Comparison of ENCODE assay signal across 20 cellular contexts in the genomic region with DNA sequence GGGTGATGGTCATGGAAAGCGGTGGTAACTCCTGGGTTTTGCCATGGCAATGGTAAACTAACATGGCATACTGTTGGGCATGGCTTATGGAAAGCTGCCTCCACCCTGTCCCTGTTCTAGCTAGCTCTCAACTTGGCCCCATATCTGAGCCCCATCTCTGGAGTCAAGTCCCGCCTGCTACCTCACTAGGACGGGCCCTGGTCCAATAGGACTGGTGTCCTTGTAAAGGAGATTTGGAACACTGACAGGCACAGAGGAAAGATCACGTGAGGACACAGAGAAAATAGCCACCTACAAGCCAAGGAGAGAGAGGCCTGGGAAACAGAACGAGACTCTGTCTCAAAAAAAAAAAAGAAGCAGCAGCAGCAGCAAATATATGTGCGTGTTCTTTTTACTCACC. TPM values are rescaled to one million over a fixed set of nuclear protein-coding genes. Genes with fewer than 3 reads are reported as not detected.
A peak's percentile ranks its signal among the peaks of the same experiment; 100 is the strongest.
DNase-seq lines count a peak whose midpoint lies in the region; ATAC-seq, FAIRE-seq and TF ChIP-seq lines count a peak whose summit lies in the region.
"Had no signal": no experiment of that assay in that cellular context is flagged by ENCODE, and none has a peak within 500 bp of the region (broad histone marks: within the 10 kb centered on the region; RNA-seq: fewer than 3 reads in every experiment).

No MANE protein-coding gene starts in this region.

- BruUV-seq in K562 (replicated peaks; lab: Mats Ljungman, UMichigan), result no TSS peak

- no peaks in the 10 kb centered on the region for H3K27me3 ChIP-seq in right atrium auricular region
- no peaks in the 10 kb centered on the region for H3K27me3 ChIP-seq in K562 (ENCODE audit: control insufficient read depth in 2 of 2, insufficient read depth in 2 of 2, low read length in 2 of 2)

- H3K36me3 ChIP-seq in right atrium auricular region (no peaks in the 10 kb centered on the region), K562 (ENCODE audit: control insufficient read depth, insufficient read depth, low read length) (no peaks in the 10 kb centered on the region)

- no peak for TF ChIP-seq EP300 in K562 (IDR thresholded peaks at IDR 0.05; ENCODE audit: low read length)

- no peaks in the 10 kb centered on the region for H3K4me1 ChIP-seq in right atrium auricular region
- H3K4me1 ChIP-seq in K562 (replicated peaks in 1 of 2; ENCODE audit: control insufficient read depth in 2 of 2, insufficient read depth in 2 of 2, low read length in 2 of 2), result no peaks in the 10 kb centered on the region
- H3K4me1 ChIP-seq: Caco-2 had no signal

- H3K9ac ChIP-seq in K562 (ENCODE audit: insufficient read depth in 1 of 2, low read depth in 2 of 2, low read length in 2 of 2), result no peak overlapping the region

- intact Hi-C loops in Right ventricle myocardium inferior (cut with DNase I) (no loop called here), K562 (cut with micrococcal nuclease) (no loop called here), left ventricle myocardium superior (cut with micrococcal nuclease) (no loop called here)

- in situ Hi-C loops in K562 (cut with MboI), result no loop called here

- H3K27ac ChIP-seq in right atrium auricular region, result no peak overlapping the region
- H3K27ac ChIP-seq in K562 (ENCODE audit: extremely low read depth, low read depth, low read length), result no peak overlapping the region
- H3K27ac ChIP-seq: 22Rv1, A549, C4-2B had no signal

- no peak for FAIRE-seq in K562 (lab: Jason Lieb, UNC)
- FAIRE-seq: A549, D721Med, GM12892, GM18507, HTR-8/SVneo had no signal

- H3K79me2 ChIP-seq in K562 (ENCODE audit: control insufficient read depth, insufficient read depth, low read length), result no peaks in the 10 kb centered on the region

- H3K4me3 ChIP-seq in right atrium auricular region (no peak overlapping the region), K562 (no peak overlapping the region)
- H3K4me3 ChIP-seq: A549 had no signal

- H3K9me1 ChIP-seq in K562 (ENCODE audit: control insufficient read depth, insufficient read depth, low read length), result no peaks in the 10 kb centered on the region

- TF ChIP-seq CTCF in right atrium auricular region (IDR thresholded peaks at IDR 0.05) (no peak), K562 (IDR thresholded peaks at IDR 0.05 in 2 of 3, conservative IDR thresholded peaks at IDR 0.05 in 1 of 3; ENCODE audit: insufficient read depth in 2 of 3, low read depth in 1 of 3, low read length in 3 of 3) (no peak)

- no peaks in the 10 kb centered on the region for H4K20me1 ChIP-seq in K562 (replicated peaks; ENCODE audit: control insufficient read depth, insufficient read depth, low read length)

- TF ChIP-seq POLR2A in K562 (conservative IDR thresholded peaks at IDR 0.05), result no peak

- 37% methylated on average over 5 of the region's 6 CpGs for WGBS in K562 (ENCODE audit: insufficient coverage, low coverage, missing lambda C conversion rate)

- CTCF ChIA-PET in K562 (lab: Yijun Ruan, JAX; ENCODE audit: low intra/inter-chr PET ratio), result no interaction called here

- no peak overlapping the region for H2AFZ ChIP-seq in K562 (ENCODE audit: low read depth, low read length)

- DNase-seq in Right ventricle myocardium inferior (ENCODE audit: missing footprints) (no peak), right atrium auricular region (ENCODE audit: low spot score) (no peak), K562 (ENCODE audit: extremely low read depth in 1 of 4, low spot score in 3 of 4) (no peak), left ventricle myocardium superior (peak; percentile 49), NK-92 (lab: John Stamatoyannopoulos, UW; ENCODE audit: unreplicated experiment) (no peak), OCI-M2 (lab: John Stamatoyannopoulos, UW; ENCODE audit: unreplicated experiment) (no peak)
- DNase-seq: AML-193; Caco-2; CD4-positive, alpha-beta T cell; GDM1; GOT3; H7 had no signal

- TF ChIP-seq RAD21 in K562 (CRISPR knock-in tag; conservative IDR thresholded peaks at IDR 0.05 in 1 of 2, IDR thresholded peaks at IDR 0.05 in 1 of 2), result no peak

- peak; percentile 70 for ATAC-seq in Right ventricle myocardium inferior
- ATAC-seq in K562, result no peak
- ATAC-seq in left ventricle myocardium superior, result peak; percentile 94
- ATAC-seq in GM21717 (IDR thresholded peaks at IDR 0.05; ENCODE audit: unreplicated experiment), result no peak
- ATAC-seq: A549 had no signal

- POLR2A ChIA-PET in K562 (lab: Yijun Ruan, JAX), result no interaction called here

- no peak overlapping the region for H3K4me2 ChIP-seq in K562 (ENCODE audit: insufficient read depth, low read length)
- H3K4me2 ChIP-seq: A549 had no signal

- H3K9me3 ChIP-seq in right atrium auricular region (peaks cover 0 to 12% of the 10 kb centered on the region in 2 donors), K562 (replicated peaks; ENCODE audit: control insufficient read depth, insufficient read depth, low read depth, low read length) (no peaks in the 10 kb centered on the region)
- H3K9me3 ChIP-seq: Caco-2 had no signal

TF ChIP-seq in K562, 482 proteins besides CTCF, POLR2A, EP300 and RAD21:
- TF ChIP-seq WHSC1 (IDR thresholded peaks at IDR 0.05; ENCODE audit: low read length), result no peak
- TF ChIP-seq, protein P1, sequence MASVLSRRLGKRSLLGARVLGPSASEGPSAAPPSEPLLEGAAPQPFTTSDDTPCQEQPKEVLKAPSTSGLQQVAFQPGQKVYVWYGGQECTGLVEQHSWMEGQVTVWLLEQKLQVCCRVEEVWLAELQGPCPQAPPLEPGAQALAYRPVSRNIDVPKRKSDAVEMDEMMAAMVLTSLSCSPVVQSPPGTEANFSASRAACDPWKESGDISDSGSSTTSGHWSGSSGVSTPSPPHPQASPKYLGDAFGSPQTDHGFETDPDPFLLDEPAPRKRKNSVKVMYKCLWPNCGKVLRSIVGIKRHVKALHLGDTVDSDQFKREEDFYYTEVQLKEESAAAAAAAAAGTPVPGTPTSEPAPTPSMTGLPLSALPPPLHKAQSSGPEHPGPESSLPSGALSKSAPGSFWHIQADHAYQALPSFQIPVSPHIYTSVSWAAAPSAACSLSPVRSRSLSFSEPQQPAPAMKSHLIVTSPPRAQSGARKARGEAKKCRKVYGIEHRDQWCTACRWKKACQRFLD (CRISPR knock-in tag; IDR thresholded peaks at IDR 0.05), result no peak
- TF ChIP-seq ESRRA (IDR thresholded peaks at IDR 0.05; ENCODE audit: borderline replicate concordance, low read depth), result no peak
- TF ChIP-seq RFX1 (IDR thresholded peaks at IDR 0.05), result peak; percentile 47
- no peak for TF ChIP-seq OTX1 (CRISPR knock-in tag; IDR thresholded peaks at IDR 0.05)
- TF ChIP-seq DDX20 (tag; IDR thresholded peaks at IDR 0.05; ENCODE audit: low read depth), result no peak

RNA-seq across cellular contexts. Expression of gene RNFT2, which starts 59.8 kb away (rescaled TPM):
- total RNA-seq in Right ventricle myocardium inferior (1.0 TPM), right atrium auricular region (1 to 10 TPM in 1 of 2 donors, under 1 TPM in 1; 0.89 to 1.1 TPM), K562 (2014; rRNA removed) (7.9 and 9.8 TPM in 2 replicates), K562 (2014; rRNA removed; fragmentation: Illumina TruSeq; extraction: Trizol) (9.5 and 10.5 TPM in 2 replicates), K562 (2015; rRNA removed; fragmentation: Illumina TruSeq; extraction: Trizol) (11.3 and 12.0 TPM in 2 replicates), K562 (2021) (23.5 and 26.3 TPM in 2 replicates), left ventricle myocardium superior (0.45 TPM)
- total RNA-seq in K562 (2011; cell fraction: chromatin; rRNA removed; ENCODE audit: low replicate concordance), result 16.0 and 21.8 TPM in 2 replicates
- total RNA-seq in K562 (2011; cell fraction: nucleolus; rRNA removed), result 12.7 and 13.2 TPM in 2 replicates
- 18.5 and 28.9 TPM in 2 replicates for total RNA-seq in K562 (2011; cell fraction: nucleoplasm; rRNA removed)
- polyA plus RNA-seq in K562 (2011; rRNA removed) (8.5 and 14.1 TPM in 2 replicates), K562 (2014; fragmentation: Illumina TruSeq; extraction: Trizol) (3.5 and 3.6 TPM in 2 replicates), K562 (2014; fragmentation: Nextera tagmentation; extraction: Ambion mirVana) (10 to 100 TPM in 1 of 2 experiments, 1 to 10 TPM in 1; 7.1 to 17.3 TPM), K562 (2014; rRNA removed) (10.0 and 11.9 TPM in 2 replicates)
- 10.0 and 12.1 TPM in 2 replicates for polyA plus RNA-seq in K562 (2011; cell fraction: cytosol; rRNA removed)
- polyA plus RNA-seq in K562 (2011; cell fraction: nucleus; rRNA removed), result 7.1 and 7.3 TPM in 2 replicates
- 8.7 and 9.8 TPM in 2 replicates for polyA plus RNA-seq in K562 (2012)
- polyA minus RNA-seq in K562 (2011; rRNA and poly(A)+ RNA removed), result 21.2 TPM in 2 replicates
- polyA minus RNA-seq in K562 (2011; cell fraction: cytosol; rRNA and poly(A)+ RNA removed), result 14.4 and 15.7 TPM in 2 replicates
- 1.8 and 3.7 TPM in 2 replicates for polyA minus RNA-seq in K562 (2011; cell fraction: nucleus; rRNA and poly(A)+ RNA removed)

Comparison
In these comparisons a context has a peak if more than half of its experiments do, and no peak if none do; other contexts are left out.
1. ATAC-seq: peak in Right ventricle myocardium inferior (single experiment) and left ventricle myocardium superior (single experiment); none in K562 (single experiment) and GM21717 (single experiment).